Comparison of ENCODE assay signal across 8 cellular contexts in the genomic region with DNA sequence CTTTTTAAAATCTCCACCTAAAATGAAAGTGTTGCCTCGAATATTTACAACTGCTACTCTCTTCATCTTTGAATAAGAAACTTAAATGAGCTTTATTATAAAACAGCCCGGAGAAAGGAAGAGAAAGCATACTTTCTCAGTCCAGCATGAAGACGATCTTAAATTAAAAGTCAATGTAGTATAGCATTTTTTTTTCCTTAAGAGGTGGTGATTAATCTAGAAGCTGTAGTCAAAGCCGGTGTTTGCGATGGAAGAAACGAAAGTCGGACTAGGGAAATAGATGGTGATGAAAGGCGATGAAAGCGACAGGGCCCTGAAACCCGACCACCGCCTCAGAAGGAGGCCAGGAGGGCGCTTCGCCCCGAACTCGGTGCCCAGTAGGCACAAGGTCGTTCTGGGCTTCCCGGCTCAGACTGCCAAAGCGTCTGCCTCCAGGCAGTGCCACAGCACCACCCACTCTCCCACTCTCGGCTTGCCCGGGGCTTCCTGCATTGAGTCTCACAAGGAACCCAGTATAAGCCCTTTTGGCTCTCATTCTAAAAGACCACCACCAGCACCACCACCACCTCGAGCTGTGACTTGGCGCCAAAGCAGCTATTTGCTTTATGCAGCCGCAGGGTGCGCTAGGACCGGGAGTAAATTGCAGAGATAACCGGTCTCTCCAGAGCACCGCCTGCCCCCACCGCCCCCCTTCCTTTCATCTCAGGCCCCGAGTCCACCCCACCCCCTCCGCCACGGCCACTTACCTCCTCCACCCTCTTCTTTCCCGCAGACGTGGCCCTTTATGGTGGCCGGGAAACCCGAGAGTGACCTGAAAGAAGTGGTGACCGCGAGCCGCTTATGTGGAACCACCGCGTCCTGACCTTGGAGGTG. TPM values are rescaled to one million over a fixed set of nuclear protein-coding genes. Genes with fewer than 3 reads are reported as not detected.
DNase-seq lines count a peak whose midpoint lies in the region; ATAC-seq, FAIRE-seq and TF ChIP-seq lines count a peak whose summit lies in the region.

No MANE protein-coding gene starts in this region.

- no peak for TF ChIP-seq EP300 in K562 (IDR thresholded peaks at IDR 0.05; ENCODE audit: low read length)

- H3K4me1 Mint-ChIP-seq in stimulated activated naive B cell treated with anti-CD40 and anti-IgM and Interleukin-4, amounts not matched to agents 10 μg/mL and 1 μg/mL and 100 μg/mL, for 72 hours, result peaks cover 22 to 62% of the 10 kb centered on the region in 2 donors

- POLR2A ChIA-PET in K562 (lab: Yijun Ruan, JAX), result no interaction called here

- no peaks in the 10 kb centered on the region; the same call in 1 of the 2 replicates for H4K20me1 ChIP-seq in K562 (replicated peaks; ENCODE audit: control insufficient read depth, insufficient read depth, low read length)

- TF ChIP-seq RAD21 in K562 (CRISPR knock-in tag; conservative IDR thresholded peaks at IDR 0.05 in 1 of 2, IDR thresholded peaks at IDR 0.05 in 1 of 2), result no peak

- peak overlapping the region; percentile 87 for H3K27ac Mint-ChIP-seq in stimulated activated naive B cell treated with anti-CD40 and anti-IgM and Interleukin-4, amounts not matched to agents 10 μg/mL and 1 μg/mL and 100 μg/mL, for 72 hours

- H3K4me2 ChIP-seq in K562 (ENCODE audit: insufficient read depth, low read length), result no peak overlapping the region

- CTCF ChIA-PET in K562 (lab: Yijun Ruan, JAX; ENCODE audit: low intra/inter-chr PET ratio), result no interaction called here

- ATAC-seq in K562 (peak; percentile 76), GM18519 (IDR thresholded peaks at IDR 0.05; ENCODE audit: low FRiP score, unreplicated experiment) (no peak)
- ATAC-seq in stimulated activated naive B cell treated with anti-CD40 and anti-IgM and Interleukin-4, amounts not matched to agents 10 μg/mL and 1 μg/mL and 100 μg/mL, for 72 hours (replicated peaks), result peak; percentile 23 to 63

- H3K9ac ChIP-seq in K562 (ENCODE audit: insufficient read depth in 1 of 2, low read depth in 2 of 2, low read length in 2 of 2) (peak overlapping the region in 1 of 2 experiments; percentile 61; a peak in 1 of 4 replicates), kidney (ENCODE audit: low read length in 2 of 2) (peak overlapping the region; percentile 9 to 37)

- H3K79me2 ChIP-seq in K562 (ENCODE audit: control insufficient read depth, insufficient read depth, low read length), result no peaks in the 10 kb centered on the region

- H3K4me1 ChIP-seq in K562 (replicated peaks in 1 of 2; ENCODE audit: control insufficient read depth in 2 of 2, insufficient read depth in 2 of 2, low read length in 2 of 2), result peaks cover 0 to 20% of the 10 kb centered on the region in 2 experiments; a peak in 2 of 5 replicates
- H3K4me1 ChIP-seq in kidney (ENCODE audit: control insufficient read depth in 1 of 2, insufficient read depth in 1 of 2, low read depth in 1 of 2, low read length in 2 of 2), result peaks cover 0 to 3% of the 10 kb centered on the region in 2 donors

- DNase-seq in EL (peak; percentile 40), NCI-H748 (lab: John Stamatoyannopoulos, UW; ENCODE audit: unreplicated experiment) (peak; percentile 63), K562 (ENCODE audit: extremely low read depth in 1 of 4, low spot score in 3 of 4) (peak in 2 of 4 experiments; percentile 12 to 22), kidney (peak; percentile 78), occipital lobe (lab: John Stamatoyannopoulos, UW) (no peak)
- DNase-seq in stimulated activated naive B cell treated with anti-CD40 and anti-IgM and Interleukin-4, amounts not matched to agents 10 μg/mL and 1 μg/mL and 100 μg/mL, for 72 hours, result no peak
- DNase-seq in NK-92 treated with Interleukin-12 subunit alpha and Interleukin-12 subunit beta, amount 100 ng/mL, for 24 hours (lab: John Stamatoyannopoulos, UW), result no peak

- intact Hi-C loops in K562 (cut with micrococcal nuclease) (no loop called here), kidney (cut with DNase I) (no loop called here)

- H3K36me3 ChIP-seq in K562 (ENCODE audit: control insufficient read depth, insufficient read depth, low read length), result no peaks in the 10 kb centered on the region
- H3K36me3 ChIP-seq in kidney (ENCODE audit: control insufficient read depth in 1 of 2, insufficient read depth in 2 of 2, low read length in 2 of 2), result no peaks in the 10 kb centered on the region

- WGBS in K562 (ENCODE audit: insufficient coverage, low coverage, missing lambda C conversion rate), result 1% methylated on average over 30 of the region's 40 CpGs

- peaks cover 0 to 4% of the 10 kb centered on the region in 2 donors for H3K9me3 Mint-ChIP-seq in stimulated activated naive B cell treated with anti-CD40 and anti-IgM and Interleukin-4, amounts not matched to agents 10 μg/mL and 1 μg/mL and 100 μg/mL, for 72 hours

- H3K27ac ChIP-seq in K562 (ENCODE audit: extremely low read depth, low read depth, low read length) (no peak overlapping the region), kidney (ENCODE audit: low read depth in 2 of 2, low read length in 2 of 2) (peak overlapping the region; percentile 60 to 69)

- H3K9me1 ChIP-seq in K562 (ENCODE audit: control insufficient read depth, insufficient read depth, low read length), result no peaks in the 10 kb centered on the region

- no peak for FAIRE-seq in K562 (lab: Jason Lieb, UNC)
- no peak for FAIRE-seq in kidney (lab: Jason Lieb, UNC)

- H3K4me3 ChIP-seq in K562 (no peak overlapping the region), kidney (ENCODE audit: low read length in 2 of 2) (peak overlapping the region; percentile 64 to 66)

- TF ChIP-seq CTCF in K562 (IDR thresholded peaks at IDR 0.05 in 2 of 3, conservative IDR thresholded peaks at IDR 0.05 in 1 of 3; ENCODE audit: insufficient read depth in 2 of 3, low read depth in 1 of 3, low read length in 3 of 3), result no peak
- no peak for TF ChIP-seq CTCF in kidney (IDR thresholded peaks at IDR 0.05; ENCODE audit: borderline replicate concordance, extremely low read depth, insufficient read depth)

- peaks cover 72 to 83% of the 10 kb centered on the region in 2 donors for H3K27me3 Mint-ChIP-seq in stimulated activated naive B cell treated with anti-CD40 and anti-IgM and Interleukin-4, amounts not matched to agents 10 μg/mL and 1 μg/mL and 100 μg/mL, for 72 hours

- no peaks in the 10 kb centered on the region for H3K36me3 Mint-ChIP-seq in stimulated activated naive B cell treated with anti-CD40 and anti-IgM and Interleukin-4, amounts not matched to agents 10 μg/mL and 1 μg/mL and 100 μg/mL, for 72 hours

- in situ Hi-C loops in K562 (cut with MboI), result no loop called here

- no TSS peak for BruUV-seq in K562 (replicated peaks; lab: Mats Ljungman, UMichigan)

- peak overlapping the region; percentile 81 to 82 for H3K4me3 Mint-ChIP-seq in stimulated activated naive B cell treated with anti-CD40 and anti-IgM and Interleukin-4, amounts not matched to agents 10 μg/mL and 1 μg/mL and 100 μg/mL, for 72 hours

- no peak for TF ChIP-seq POLR2A in K562 (conservative IDR thresholded peaks at IDR 0.05)

- no peaks in the 10 kb centered on the region; the same call in 1 of the 2 replicates for H3K9me3 ChIP-seq in K562 (replicated peaks; ENCODE audit: control insufficient read depth, insufficient read depth, low read depth, low read length)
- no peaks in the 10 kb centered on the region for H3K9me3 ChIP-seq in kidney (ENCODE audit: control insufficient read depth in 1 of 2, low read length in 2 of 2)

- no peak overlapping the region for H2AFZ ChIP-seq in K562 (ENCODE audit: low read depth, low read length)

- peaks cover 50 to 73% of the 10 kb centered on the region in 2 experiments for H3K27me3 ChIP-seq in K562 (ENCODE audit: control insufficient read depth in 2 of 2, insufficient read depth in 2 of 2, low read length in 2 of 2)

TF ChIP-seq in K562, 482 proteins besides CTCF, POLR2A, EP300 and RAD21 (continues in another document):
- TF ChIP-seq SMAD1 (IDR thresholded peaks at IDR 0.05; ENCODE audit: low read depth, low read length, partially characterized antibody) (no peak), HNRNPUL1 (IDR thresholded peaks at IDR 0.05; ENCODE audit: low read length) (no peak), EZH2 (IDR thresholded peaks at IDR 0.05; ENCODE audit: borderline replicate concordance, low read depth, low read length) (peak; percentile 55; the same call in 1 of the 2 replicates), HNRNPLL (IDR thresholded peaks at IDR 0.05; ENCODE audit: low read depth, low read length, poor library complexity, severe bottlenecking) (peak; percentile 41)
- TF ChIP-seq, protein P1, sequence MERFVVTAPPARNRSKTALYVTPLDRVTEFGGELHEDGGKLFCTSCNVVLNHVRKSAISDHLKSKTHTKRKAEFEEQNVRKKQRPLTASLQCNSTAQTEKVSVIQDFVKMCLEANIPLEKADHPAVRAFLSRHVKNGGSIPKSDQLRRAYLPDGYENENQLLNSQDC (CRISPR knock-in tag; IDR thresholded peaks at IDR 0.05), result no peak
- TF ChIP-seq, protein P2, sequence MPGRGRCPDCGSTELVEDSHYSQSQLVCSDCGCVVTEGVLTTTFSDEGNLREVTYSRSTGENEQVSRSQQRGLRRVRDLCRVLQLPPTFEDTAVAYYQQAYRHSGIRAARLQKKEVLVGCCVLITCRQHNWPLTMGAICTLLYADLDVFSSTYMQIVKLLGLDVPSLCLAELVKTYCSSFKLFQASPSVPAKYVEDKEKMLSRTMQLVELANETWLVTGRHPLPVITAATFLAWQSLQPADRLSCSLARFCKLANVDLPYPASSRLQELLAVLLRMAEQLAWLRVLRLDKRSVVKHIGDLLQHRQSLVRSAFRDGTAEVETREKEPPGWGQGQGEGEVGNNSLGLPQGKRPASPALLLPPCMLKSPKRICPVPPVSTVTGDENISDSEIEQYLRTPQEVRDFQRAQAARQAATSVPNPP (IDR thresholded peaks at IDR 0.05; ENCODE audit: borderline replicate concordance, insufficient read depth, insufficient read length), result no peak

RNA-seq across cellular contexts. Expression of a gene that starts 2.3 kb away (rescaled TPM):
- total RNA-seq in K562 (2011; cell fraction: chromatin; rRNA removed; ENCODE audit: low replicate concordance), result not detected in 2 replicates
- not detected in 2 replicates for total RNA-seq in K562 (2011; cell fraction: nucleolus; rRNA removed)
- not detected in 2 replicates for total RNA-seq in K562 (2011; cell fraction: nucleoplasm; rRNA removed)
- not detected in 2 replicates for total RNA-seq in K562 (2014; rRNA removed)
- not detected in 2 replicates for total RNA-seq in K562 (2014; rRNA removed; fragmentation: Illumina TruSeq; extraction: Trizol)
- not detected in 2 replicates for total RNA-seq in K562 (2015; rRNA removed; fragmentation: Illumina TruSeq; extraction: Trizol)
- total RNA-seq in K562 (2021), result not detected in 2 replicates
- not detected in 2 replicates for polyA plus RNA-seq in K562 (2011; rRNA removed)
- polyA plus RNA-seq in K562 (2011; cell fraction: cytosol; rRNA removed), result not detected in 2 replicates
- not detected in 2 replicates for polyA plus RNA-seq in K562 (2011; cell fraction: nucleus; rRNA removed)
- not detected in 2 replicates for polyA plus RNA-seq in K562 (2012)
- not detected in 2 replicates for polyA plus RNA-seq in K562 (2014; fragmentation: Illumina TruSeq; extraction: Trizol)
- polyA plus RNA-seq in K562 (2014; fragmentation: Nextera tagmentation; extraction: Ambion mirVana), result not detected
- not detected in 2 replicates for polyA plus RNA-seq in K562 (2014; rRNA removed)
- polyA minus RNA-seq in K562 (2011; rRNA and poly(A)+ RNA removed), result not detected in 2 replicates
- not detected in 2 replicates for polyA minus RNA-seq in K562 (2011; cell fraction: cytosol; rRNA and poly(A)+ RNA removed)
- not detected in 2 replicates for polyA minus RNA-seq in K562 (2011; cell fraction: nucleus; rRNA and poly(A)+ RNA removed)
- 6.3 TPM for total RNA-seq in kidney
- 28.8 TPM for polyA plus RNA-seq in kidney (ENCODE audit: insufficient read depth, low read depth, low replicate concordance)
- total RNA-seq in occipital lobe, result not detected

Comparison
In these comparisons a context has a peak if more than half of its experiments do, and no peak if none do; other contexts are left out.
1. DNase-seq: peak in EL (single experiment), NCI-H748 (single experiment) and kidney (single experiment); none in stimulated activated naive B cell treated with anti-CD40 and anti-IgM and Interleukin-4, amounts not matched to agents 10 μg/mL and 1 μg/mL and 100 μg/mL, for 72 hours (single experiment), occipital lobe (single experiment) and NK-92 treated with Interleukin-12 subunit alpha and Interleukin-12 subunit beta, amount 100 ng/mL, for 24 hours (single experiment).